Comparison of ENCODE assay signal across 18 cellular contexts in genomic region chr11:107397357-107397756, GRCh38.
A peak's percentile ranks its signal among the peaks of the same experiment; 100 is the strongest.
DNase-seq lines count a peak whose midpoint lies in the region; ATAC-seq and TF ChIP-seq lines count a peak whose summit lies in the region.
"Had no signal": no experiment of that assay in that cellular context is flagged by ENCODE, and none has a peak within 500 bp of the region (broad histone marks: within the 10 kb centered on the region; RNA-seq: fewer than 3 reads in every experiment).

No MANE protein-coding gene starts in this region.

- RAD21 ChIA-PET in HCT116 (lab: Charles Lee; ENCODE audit: low non-redundant PET in 1 of 2, low total read pairs in 2 of 2, uncharacterized antibody in 2 of 2, unreplicated experiment in 2 of 2), result no interaction called here

- intact Hi-C loops in HCT116 (cut with micrococcal nuclease), result no loop called here

- H3K27ac ChIP-seq in HCT116 (ENCODE audit: low read depth, low read length) (peak overlapping the region; percentile 24; the same call in 1 of the 2 replicates), neural progenitor cell (peak overlapping the region; percentile 31)
- H3K27ac ChIP-seq: gastrocnemius medialis had no signal

- H3K4me1 ChIP-seq in HCT116 (ENCODE audit: control insufficient read depth in 1 of 2, insufficient read depth in 2 of 2, low read length in 2 of 2) (peaks cover 12 to 17% of the 10 kb centered on the region in 2 experiments), NT2/D1 (ENCODE audit: insufficient read depth, insufficient read length) (no peaks in the 10 kb centered on the region), neural progenitor cell (peaks cover 9% of the 10 kb centered on the region)
- H3K4me1 ChIP-seq: gastrocnemius medialis had no signal

- H3K9me3 Mint-ChIP-seq in neural progenitor cell, result peaks cover 10% of the 10 kb centered on the region
- H3K9me3 Mint-ChIP-seq: central memory CD8-positive, alpha-beta T cell had no signal

- CTCF ChIA-PET in HCT116 (lab: Charles Lee), result no interaction called here

- no peak for TF ChIP-seq RAD21 in HCT116 (IDR thresholded peaks at IDR 0.05; ENCODE audit: low read depth)

- H3K36me3 ChIP-seq in HCT116 (ENCODE audit: control insufficient read depth in 1 of 2, insufficient read depth in 2 of 2, low read length in 2 of 2) (no peaks in the 10 kb centered on the region; a peak in 1 of 4 replicates), NT2/D1 (ENCODE audit: insufficient read depth, insufficient read length, low read length) (peaks cover 6% of the 10 kb centered on the region), neural progenitor cell (no peaks in the 10 kb centered on the region)

- H3K9me2 ChIP-seq in HCT116 (ENCODE audit: insufficient read depth), result no peaks in the 10 kb centered on the region

- TF ChIP-seq POLR2A in HCT116 (IDR thresholded peaks at IDR 0.05; ENCODE audit: borderline replicate concordance, extremely low read depth, insufficient read depth, insufficient read length), result no peak

- no peaks in the 10 kb centered on the region for H3K27me3 Mint-ChIP-seq in neural progenitor cell (ENCODE audit: insufficient read depth, low read depth)
- H3K27me3 Mint-ChIP-seq: activated CD4-positive, alpha-beta T cell treated with anti-CD3 and anti-CD28 coated beads for 36 hours; activated naive CD8-positive, alpha-beta T cell treated with anti-CD3 and anti-CD28 coated beads for 36 hours; central memory CD8-positive, alpha-beta T cell had no signal

- H3K4me3 ChIP-seq in HCT116 (replicated peaks in 1 of 2; ENCODE audit: low read depth in 1 of 2, low read length in 2 of 2) (no peak overlapping the region), NT2/D1 (ENCODE audit: insufficient read length, low read depth) (no peak overlapping the region), neural progenitor cell (no peak overlapping the region)
- H3K4me3 ChIP-seq: gastrocnemius medialis had no signal

- peak overlapping the region; percentile 58 for H3K4me2 ChIP-seq in HCT116 (ENCODE audit: low read length)
- H3K4me2 ChIP-seq in neural progenitor cell, result peak overlapping the region; percentile 42

- no peak overlapping the region for H3K4me3 Mint-ChIP-seq in neural progenitor cell
- H3K4me3 Mint-ChIP-seq: activated CD4-positive, alpha-beta T cell treated with anti-CD3 and anti-CD28 coated beads for 36 hours; activated naive CD8-positive, alpha-beta T cell treated with anti-CD3 and anti-CD28 coated beads for 36 hours; central memory CD8-positive, alpha-beta T cell had no signal

- H4K20me1 ChIP-seq in HCT116 (ENCODE audit: insufficient read depth), result no peaks in the 10 kb centered on the region
- H4K20me1 ChIP-seq in neural progenitor cell (ENCODE audit: low read depth), result no peaks in the 10 kb centered on the region

- TF ChIP-seq CTCF in HCT116 (IDR thresholded peaks at IDR 0.05 in 2 of 3, conservative IDR thresholded peaks at IDR 0.05 in 1 of 3; ENCODE audit: borderline replicate concordance in 1 of 3, insufficient read depth in 1 of 3, low read depth in 2 of 3, low read length in 2 of 3) (no peak), neural progenitor cell (IDR thresholded peaks at IDR 0.05) (no peak)

- H3K9me3 ChIP-seq in HCT116 (ENCODE audit: control insufficient read depth in 1 of 2, insufficient read depth in 1 of 2, low read depth in 1 of 2, low read length in 2 of 2) (no peaks in the 10 kb centered on the region), NT2/D1 (ENCODE audit: insufficient read depth, low read length) (peaks cover 3% of the 10 kb centered on the region; the same call in 1 of the 2 replicates), neural progenitor cell (ENCODE audit: low read depth) (no peaks in the 10 kb centered on the region)
- H3K9me3 ChIP-seq: gastrocnemius medialis had no signal

- no peak overlapping the region for H3K9ac ChIP-seq in HCT116 (ENCODE audit: low read length)
- no peak overlapping the region for H3K9ac ChIP-seq in NT2/D1 (ENCODE audit: insufficient read length, low read depth)
- no peak overlapping the region for H3K9ac ChIP-seq in neural progenitor cell

- H3K36me3 Mint-ChIP-seq in neural progenitor cell, result peaks cover 39% of the 10 kb centered on the region

- H2AFZ ChIP-seq in HCT116 (ENCODE audit: low read depth, low read length, poor library complexity, severe bottlenecking), result no peak overlapping the region
- H2AFZ ChIP-seq in neural progenitor cell (replicated peaks), result no peak overlapping the region

- no peaks in the 10 kb centered on the region for H3F3A ChIP-seq in neural progenitor cell (ENCODE audit: low read depth)

- POLR2A ChIA-PET in HCT116 (lab: Charles Lee), result no interaction called here

- ATAC-seq in HCT116, result peak; percentile 74
- ATAC-seq in GM21717 (IDR thresholded peaks at IDR 0.05; ENCODE audit: unreplicated experiment), result no peak
- no peak for ATAC-seq in GM18520 (IDR thresholded peaks at IDR 0.05; ENCODE audit: unreplicated experiment)
- ATAC-seq in GM21786 (IDR thresholded peaks at IDR 0.05; ENCODE audit: unreplicated experiment), result no peak
- ATAC-seq: activated CD4-positive, alpha-beta T cell treated with anti-CD3 and anti-CD28 coated beads for 36 hours; gastrocnemius medialis; left cardiac atrium; Right ventricle myocardium inferior had no signal

- DNase-seq in HCT116 (ENCODE audit: low read depth, low spot score) (peak; percentile 12), NT2/D1 (ENCODE audit: low read depth, low spot score) (peak; percentile 44), glomerular visceral epithelial cell (ENCODE audit: extremely low spot score) (peak; percentile 1), neural progenitor cell (ENCODE audit: low spot score) (peak; percentile 42)
- DNase-seq: activated CD4-positive, alpha-beta T cell treated with anti-CD3 and anti-CD28 coated beads for 36 hours; activated naive CD8-positive, alpha-beta T cell treated with anti-CD3 and anti-CD28 coated beads for 36 hours; activated T-cell treated with anti-CD3 and anti-CD28 coated beads, Interleukin-2, amount 50 U/mL, for 1 hour; C1 segment of cervical spinal cord; gastrocnemius medialis; Karpas-422; left cardiac atrium; NCI-H146; NCI-H526 treated with DMSO at 0.1 percent for 48 hours had no signal

- no TSS peak for BruUV-seq in HCT116 (replicated peaks; lab: Mats Ljungman, UMichigan)

- peaks cover 3% of the 10 kb centered on the region for H3K4me1 Mint-ChIP-seq in neural progenitor cell
- H3K4me1 Mint-ChIP-seq: activated CD4-positive, alpha-beta T cell treated with anti-CD3 and anti-CD28 coated beads for 36 hours; activated naive CD8-positive, alpha-beta T cell treated with anti-CD3 and anti-CD28 coated beads for 36 hours had no signal

- H3K27me3 ChIP-seq in HCT116 (ENCODE audit: insufficient read depth, low read length), result no peaks in the 10 kb centered on the region
- no peaks in the 10 kb centered on the region for H3K27me3 ChIP-seq in NT2/D1 (ENCODE audit: insufficient read depth, insufficient read length)
- no peaks in the 10 kb centered on the region for H3K27me3 ChIP-seq in neural progenitor cell
- H3K27me3 ChIP-seq: gastrocnemius medialis had no signal

- H3K27ac Mint-ChIP-seq in neural progenitor cell, result peak overlapping the region; percentile 68
- H3K27ac Mint-ChIP-seq: activated CD4-positive, alpha-beta T cell treated with anti-CD3 and anti-CD28 coated beads for 36 hours; activated naive CD8-positive, alpha-beta T cell treated with anti-CD3 and anti-CD28 coated beads for 36 hours had no signal

- H3K79me2 ChIP-seq in HCT116 (ENCODE audit: insufficient read depth, low read length) (no peaks in the 10 kb centered on the region), neural progenitor cell (ENCODE audit: low read depth) (peaks cover 6% of the 10 kb centered on the region)

TF ChIP-seq in HCT116, 20 proteins besides CTCF, POLR2A, EP300 and RAD21:
- no peak for TF ChIP-seq CBX3 (IDR thresholded peaks at IDR 0.05; ENCODE audit: low read depth)
